1 cellular context compared by ENCODE assay signal in the genomic region with DNA sequence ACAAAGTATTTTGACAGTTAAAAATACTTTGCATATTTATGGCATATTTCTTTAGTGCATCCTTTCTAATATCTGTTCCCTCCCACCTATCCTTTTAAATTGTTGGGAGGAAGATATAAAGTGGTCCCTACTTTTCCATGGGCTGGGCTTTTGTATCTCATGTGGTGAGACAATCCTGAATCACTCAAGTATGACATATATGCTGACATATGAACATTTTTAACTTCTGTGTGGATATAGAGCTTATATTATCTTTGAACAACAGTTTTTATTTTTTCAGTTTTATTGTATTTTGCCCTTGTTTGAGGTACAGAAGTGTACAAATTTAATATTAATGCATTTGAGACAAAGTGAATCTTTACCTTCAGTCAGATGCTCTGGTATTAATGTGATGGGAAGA.
TF ChIP-seq lines count a peak whose summit lies in the region.

No MANE protein-coding gene starts in this region.

TF ChIP-seq in GM12878, 131 proteins besides CTCF, POLR2A, EP300 and RAD21 (continued from another document):
- TF ChIP-seq, protein P1, sequence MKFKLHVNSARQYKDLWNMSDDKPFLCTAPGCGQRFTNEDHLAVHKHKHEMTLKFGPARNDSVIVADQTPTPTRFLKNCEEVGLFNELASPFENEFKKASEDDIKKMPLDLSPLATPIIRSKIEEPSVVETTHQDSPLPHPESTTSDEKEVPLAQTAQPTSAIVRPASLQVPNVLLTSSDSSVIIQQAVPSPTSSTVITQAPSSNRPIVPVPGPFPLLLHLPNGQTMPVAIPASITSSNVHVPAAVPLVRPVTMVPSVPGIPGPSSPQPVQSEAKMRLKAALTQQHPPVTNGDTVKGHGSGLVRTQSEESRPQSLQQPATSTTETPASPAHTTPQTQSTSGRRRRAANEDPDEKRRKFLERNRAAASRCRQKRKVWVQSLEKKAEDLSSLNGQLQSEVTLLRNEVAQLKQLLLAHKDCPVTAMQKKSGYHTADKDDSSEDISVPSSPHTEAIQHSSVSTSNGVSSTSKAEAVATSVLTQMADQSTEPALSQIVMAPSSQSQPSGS (IDR thresholded peaks at IDR 0.05; ENCODE audit: low read length) = no peak
- TF ChIP-seq, protein P2, sequence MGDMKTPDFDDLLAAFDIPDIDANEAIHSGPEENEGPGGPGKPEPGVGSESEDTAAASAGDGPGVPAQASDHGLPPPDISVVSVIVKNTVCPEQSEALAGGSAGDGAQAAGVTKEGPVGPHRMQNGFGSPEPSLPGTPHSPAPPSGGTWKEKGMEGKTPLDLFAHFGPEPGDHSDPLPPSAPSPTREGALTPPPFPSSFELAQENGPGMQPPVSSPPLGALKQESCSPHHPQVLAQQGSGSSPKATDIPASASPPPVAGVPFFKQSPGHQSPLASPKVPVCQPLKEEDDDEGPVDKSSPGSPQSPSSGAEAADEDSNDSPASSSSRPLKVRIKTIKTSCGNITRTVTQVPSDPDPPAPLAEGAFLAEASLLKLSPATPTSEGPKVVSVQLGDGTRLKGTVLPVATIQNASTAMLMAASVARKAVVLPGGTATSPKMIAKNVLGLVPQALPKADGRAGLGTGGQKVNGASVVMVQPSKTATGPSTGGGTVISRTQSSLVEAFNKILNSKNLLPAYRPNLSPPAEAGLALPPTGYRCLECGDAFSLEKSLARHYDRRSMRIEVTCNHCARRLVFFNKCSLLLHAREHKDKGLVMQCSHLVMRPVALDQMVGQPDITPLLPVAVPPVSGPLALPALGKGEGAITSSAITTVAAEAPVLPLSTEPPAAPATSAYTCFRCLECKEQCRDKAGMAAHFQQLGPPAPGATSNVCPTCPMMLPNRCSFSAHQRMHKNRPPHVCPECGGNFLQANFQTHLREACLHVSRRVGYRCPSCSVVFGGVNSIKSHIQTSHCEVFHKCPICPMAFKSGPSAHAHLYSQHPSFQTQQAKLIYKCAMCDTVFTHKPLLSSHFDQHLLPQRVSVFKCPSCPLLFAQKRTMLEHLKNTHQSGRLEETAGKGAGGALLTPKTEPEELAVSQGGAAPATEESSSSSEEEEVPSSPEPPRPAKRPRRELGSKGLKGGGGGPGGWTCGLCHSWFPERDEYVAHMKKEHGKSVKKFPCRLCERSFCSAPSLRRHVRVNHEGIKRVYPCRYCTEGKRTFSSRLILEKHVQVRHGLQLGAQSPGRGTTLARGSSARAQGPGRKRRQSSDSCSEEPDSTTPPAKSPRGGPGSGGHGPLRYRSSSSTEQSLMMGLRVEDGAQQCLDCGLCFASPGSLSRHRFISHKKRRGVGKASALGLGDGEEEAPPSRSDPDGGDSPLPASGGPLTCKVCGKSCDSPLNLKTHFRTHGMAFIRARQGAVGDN (IDR thresholded peaks at IDR 0.05) = no peak
- TF ChIP-seq RAD51 (IDR thresholded peaks at IDR 0.05) = no peak
- TF ChIP-seq ZBED1 (IDR thresholded peaks at IDR 0.05; ENCODE audit: borderline replicate concordance) = no peak
- TF ChIP-seq PAX8 (IDR thresholded peaks at IDR 0.05) = no peak
- TF ChIP-seq MEF2A (IDR thresholded peaks at IDR 0.05; ENCODE audit: insufficient read depth, low read depth, low read length) = no peak
